In genomic region chr17:9522074-9522473, GRCh38 we compare ENCODE assay signal across 8 cellular contexts. TPM values are rescaled to one million over a fixed set of nuclear protein-coding genes. Genes with fewer than 3 reads are reported as not detected.
DNase-seq lines count a peak whose midpoint lies in the region; ATAC-seq and TF ChIP-seq lines count a peak whose summit lies in the region.

No MANE protein-coding gene starts in this region.

- H3K14ac ChIP-seq in trophoblast cell (ENCODE audit: low read length): no peak overlapping the region

- H3K27me3 ChIP-seq in trophoblast cell (ENCODE audit: insufficient read depth, low read length): no peaks in the 10 kb centered on the region

- H2BK5ac ChIP-seq in trophoblast cell (ENCODE audit: low read depth, low read length, poor library complexity): no peak overlapping the region

- H3K79me2 ChIP-seq in trophoblast cell (ENCODE audit: control insufficient read depth, insufficient read depth, low read length, poor library complexity): no peaks in the 10 kb centered on the region

- peaks cover 10% of the 10 kb centered on the region for H3K4me1 ChIP-seq in HEK293 (ENCODE audit: control insufficient read depth, insufficient read depth, low read length)
- H3K4me1 ChIP-seq in trophoblast cell (ENCODE audit: control insufficient read depth in 1 of 2, insufficient read depth in 2 of 2, low read length in 2 of 2): peaks cover 0 to 2% of the 10 kb centered on the region in 2 experiments

- H2AK5ac ChIP-seq in trophoblast cell (ENCODE audit: low read length): no peak overlapping the region

- H3K9me3 ChIP-seq in HEK293 (ENCODE audit: control insufficient read depth, insufficient read depth, low read depth, low read length): no peaks in the 10 kb centered on the region
- no peaks in the 10 kb centered on the region for H3K9me3 ChIP-seq in trophoblast cell (ENCODE audit: insufficient read depth, low read depth, low read length)

- CTCF ChIA-PET in HEK293 (lab: Yijun Ruan, JAX): interaction anchor here (0.6 to 3.5 kb wide), 34 partner anchors 9 to 919 kb away, joined by 3 to 18 read pairs (median 4); partner anchors contain the start of gene PIK3R5

- H2BK120ac ChIP-seq in trophoblast cell (ENCODE audit: insufficient read depth, low read length, poor library complexity): no peak overlapping the region

- H4K91ac ChIP-seq in trophoblast cell (ENCODE audit: low read depth, low read length): no peak overlapping the region

- no peak overlapping the region for H3K4me2 ChIP-seq in trophoblast cell (ENCODE audit: low read length)

- no peak for ATAC-seq in HG02981 (IDR thresholded peaks at IDR 0.05; ENCODE audit: unreplicated experiment)
- ATAC-seq in HG02938 (IDR thresholded peaks at IDR 0.05; ENCODE audit: unreplicated experiment): no peak

- no peaks in the 10 kb centered on the region for H3K36me3 ChIP-seq in HEK293 (ENCODE audit: control insufficient read depth in 2 of 2, insufficient read depth in 1 of 2, low read length in 2 of 2)
- no peaks in the 10 kb centered on the region for H3K36me3 ChIP-seq in trophoblast cell (ENCODE audit: control insufficient read depth in 1 of 2, insufficient read depth in 2 of 2, low read length in 2 of 2)

- no peak overlapping the region for H2BK12ac ChIP-seq in trophoblast cell (ENCODE audit: low read length)

- H3K23ac ChIP-seq in trophoblast cell (ENCODE audit: low read length): no peak overlapping the region

- H2AFZ ChIP-seq in trophoblast cell (ENCODE audit: insufficient read depth, low read length, poor library complexity): no peak overlapping the region

- H4K8ac ChIP-seq in trophoblast cell (ENCODE audit: low read depth, low read length): no peak overlapping the region

- H3K4me3 ChIP-seq in HEK293 (ENCODE audit: low read depth, low read length) (no peak overlapping the region), fibroblast of pulmonary artery (replicated peaks; ENCODE audit: low read depth, low read length) (no peak overlapping the region), trophoblast cell (ENCODE audit: low read depth, low read length) (no peak overlapping the region)

- H4K12ac ChIP-seq in trophoblast cell (ENCODE audit: low read depth, low read length): no peak overlapping the region

- DNase-seq in D341Med (ENCODE audit: low spot score) (peak; percentile 31), SHP77 treated with DMSO at 0.1 percent for 48 hours (lab: John Stamatoyannopoulos, UW) (peak; percentile 42), fibroblast of pulmonary artery (ENCODE audit: low read depth) (peak; percentile 74), trophoblast cell (peak; percentile 3 to 72), SKM-1 (lab: John Stamatoyannopoulos, UW; ENCODE audit: unreplicated experiment) (no peak)

- H3K18ac ChIP-seq in trophoblast cell (ENCODE audit: low read length): no peak overlapping the region

- H3K27ac ChIP-seq in HEK293 (ENCODE audit: extremely low read depth, low read depth, low read length) (no peak overlapping the region), trophoblast cell (ENCODE audit: low read depth, low read length) (no peak overlapping the region)

- POLR2A ChIA-PET in HEK293 (lab: Yijun Ruan, JAX): no interaction called here

- no peak overlapping the region for H3K4ac ChIP-seq in trophoblast cell (ENCODE audit: low read depth, low read length)

- TF ChIP-seq CTCF in HEK293 (tag by site-specific recombination; IDR thresholded peaks at IDR 0.05) (peak; percentile 42; the same call in 1 of the 2 replicates), fibroblast of pulmonary artery (IDR thresholded peaks at IDR 0.05; ENCODE audit: low read length, missing control alignments) (peak; percentile 59)

- no peaks in the 10 kb centered on the region for H3K79me1 ChIP-seq in trophoblast cell (ENCODE audit: low read length)

- H3K9ac ChIP-seq in trophoblast cell (ENCODE audit: low read length): no peak overlapping the region

- no CpG with 5 or more reads among the region's 4 CpGs for WGBS in trophoblast cell (ENCODE audit: extremely low coverage, insufficient coverage, insufficient read length)

TF ChIP-seq in HEK293, 187 proteins besides CTCF, POLR2A, EP300 and RAD21:
- no peak for TF ChIP-seq ZNF350 (tag by site-specific recombination; IDR thresholded peaks at IDR 0.05)
- no peak for TF ChIP-seq ZNF18 (tag by site-specific recombination; IDR thresholded peaks at IDR 0.05)
- peak; percentile 86 for TF ChIP-seq ZNF654 (tag by site-specific recombination; IDR thresholded peaks at IDR 0.05; ENCODE audit: low read depth)
- TF ChIP-seq ZBTB44 (tag by site-specific recombination; IDR thresholded peaks at IDR 0.05): peak; percentile 83
- TF ChIP-seq ZNF624 (tag by site-specific recombination; IDR thresholded peaks at IDR 0.05): no peak
- TF ChIP-seq, protein P1, sequence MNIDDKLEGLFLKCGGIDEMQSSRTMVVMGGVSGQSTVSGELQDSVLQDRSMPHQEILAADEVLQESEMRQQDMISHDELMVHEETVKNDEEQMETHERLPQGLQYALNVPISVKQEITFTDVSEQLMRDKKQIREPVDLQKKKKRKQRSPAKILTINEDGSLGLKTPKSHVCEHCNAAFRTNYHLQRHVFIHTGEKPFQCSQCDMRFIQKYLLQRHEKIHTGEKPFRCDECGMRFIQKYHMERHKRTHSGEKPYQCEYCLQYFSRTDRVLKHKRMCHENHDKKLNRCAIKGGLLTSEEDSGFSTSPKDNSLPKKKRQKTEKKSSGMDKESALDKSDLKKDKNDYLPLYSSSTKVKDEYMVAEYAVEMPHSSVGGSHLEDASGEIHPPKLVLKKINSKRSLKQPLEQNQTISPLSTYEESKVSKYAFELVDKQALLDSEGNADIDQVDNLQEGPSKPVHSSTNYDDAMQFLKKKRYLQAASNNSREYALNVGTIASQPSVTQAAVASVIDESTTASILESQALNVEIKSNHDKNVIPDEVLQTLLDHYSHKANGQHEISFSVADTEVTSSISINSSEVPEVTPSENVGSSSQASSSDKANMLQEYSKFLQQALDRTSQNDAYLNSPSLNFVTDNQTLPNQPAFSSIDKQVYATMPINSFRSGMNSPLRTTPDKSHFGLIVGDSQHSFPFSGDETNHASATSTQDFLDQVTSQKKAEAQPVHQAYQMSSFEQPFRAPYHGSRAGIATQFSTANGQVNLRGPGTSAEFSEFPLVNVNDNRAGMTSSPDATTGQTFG (tag by site-specific recombination; IDR thresholded peaks at IDR 0.05; ENCODE audit: borderline replicate concordance): no peak
- no peak for TF ChIP-seq WT1 (tag by site-specific recombination; IDR thresholded peaks at IDR 0.05)
- TF ChIP-seq ZBTB6 (tag by site-specific recombination; IDR thresholded peaks at IDR 0.05): peak; percentile 65; the same call in 1 of the 2 replicates
- TF ChIP-seq SCRT2 (tag by site-specific recombination; IDR thresholded peaks at IDR 0.05): 0 out of 2 replicates have a peak, but pooled peaks have one; percentile 25

RNA-seq across cellular contexts. Expression of gene STX8, which starts 53.5 kb away (rescaled TPM):
- 48.4 and 55.1 TPM in 2 replicates for polyA plus RNA-seq in trophoblast cell (2013)

RNA-seq across cellular contexts. Expression of gene CFAP52, which starts 54.4 kb away (rescaled TPM):
- 0.05 and 0.10 TPM in 2 replicates for polyA plus RNA-seq in trophoblast cell (2013)
